In genomic region chr9:132631280-132631679, GRCh38 we compare ENCODE assay signal across 15 cellular contexts. TPM values are rescaled to one million over a fixed set of nuclear protein-coding genes. Genes with fewer than 3 reads are reported as not detected.
A peak's percentile ranks its signal among the peaks of the same experiment; 100 is the strongest.
DNase-seq lines count a peak whose midpoint lies in the region; ATAC-seq, FAIRE-seq and TF ChIP-seq lines count a peak whose summit lies in the region.
"Had no signal": no experiment of that assay in that cellular context is flagged by ENCODE, and none has a peak within 500 bp of the region (broad histone marks: within the 10 kb centered on the region; RNA-seq: fewer than 3 reads in every experiment).

No MANE protein-coding gene starts in this region.

- H3K9ac ChIP-seq in IMR-90 (ENCODE audit: low read depth, low read length): no peak overlapping the region

- H3K4me3 ChIP-seq in AG09309 (ENCODE audit: control insufficient read depth, low read depth, low read length) (no peak overlapping the region), IMR-90 (ENCODE audit: insufficient read depth, low read depth, low read length) (no peak overlapping the region), astrocyte of the cerebellum (ENCODE audit: low read depth, low read length) (no peak overlapping the region), kidney epithelial cell (ENCODE audit: low read depth, low read length) (no peak overlapping the region)
- H3K4me3 ChIP-seq: tibial nerve had no signal

- FAIRE-seq in GM12891 (lab: Jason Lieb, UNC): no peak

- dilution Hi-C loops in IMR-90 (cut with HindIII; ENCODE audit: low sequenced_read_pairs, unreplicated experiment): no loop called here

- H3K9me1 ChIP-seq in IMR-90 (ENCODE audit: insufficient read depth, low read length): peaks cover 10% of the 10 kb centered on the region; the same call in 1 of the 2 replicates

- intact Hi-C loops in IMR-90 (cut with micrococcal nuclease): no loop called here

- DNase-seq in AG09309 (ENCODE audit: low read depth) (peak; percentile 11), IMR-90 (peak; percentile 87), astrocyte of the cerebellum (ENCODE audit: low read depth) (peak; percentile 43), kidney epithelial cell (ENCODE audit: low read depth) (peak; percentile 65), NCI-H526 treated with DMSO at 0.1 percent for 48 hours (lab: John Stamatoyannopoulos, UW) (no peak), GM12891 (ENCODE audit: insufficient read length, low spot score) (no peak), NCI-H748 (lab: John Stamatoyannopoulos, UW; ENCODE audit: unreplicated experiment) (no peak)
- DNase-seq in activated CD4-positive, alpha-beta T cell treated with anti-CD3 and anti-CD28 coated beads for 48 hours: no peak
- DNase-seq: activated T-cell treated with anti-CD3 and anti-CD28 coated beads, Interleukin-2, amount 50 U/mL, for 48 hours; anterior cingulate cortex; naive thymus-derived CD4-positive, alpha-beta T cell; NCI-H1436; NCI-H226; RPMI8226 had no signal

- peaks cover 27% of the 10 kb centered on the region for H3K36me3 ChIP-seq in IMR-90 (ENCODE audit: control insufficient read depth, insufficient read depth, low read length)
- peaks cover 2% of the 10 kb centered on the region for H3K36me3 ChIP-seq in kidney epithelial cell (ENCODE audit: control insufficient read depth, insufficient read depth, low read length)

- in situ Hi-C loops in IMR-90 (cut with MboI; ENCODE audit: low sequenced_read_pairs): no loop called here
- in situ Hi-C loops in astrocyte of the cerebellum (cut with HindIII; ENCODE audit: low sequenced_read_pairs): no loop called here

- peak; percentile 49 for TF ChIP-seq RAD21 in IMR-90 (IDR thresholded peaks at IDR 0.05; ENCODE audit: low read length)

- CTCF ChIA-PET in IMR-90 (lab: Yijun Ruan, JAX): no interaction called here

- POLR2A ChIA-PET in IMR-90 (lab: Charles Lee; ENCODE audit: unreplicated experiment): no interaction called here

- no peak overlapping the region for H3K56ac ChIP-seq in IMR-90 (ENCODE audit: extremely low read depth, insufficient read depth, low read length)

- H2BK5ac ChIP-seq in IMR-90 (ENCODE audit: low read depth, low read length, poor library complexity, severe bottlenecking): no peak overlapping the region

- no peak overlapping the region for H3K18ac ChIP-seq in IMR-90 (ENCODE audit: low read depth, low read length)

- H3K9me3 ChIP-seq in IMR-90 (ENCODE audit: control insufficient read depth, insufficient read depth, low read length): no peaks in the 10 kb centered on the region
- H3K9me3 ChIP-seq: tibial nerve had no signal

- no peak overlapping the region for H3K4ac ChIP-seq in IMR-90 (ENCODE audit: low read depth, low read length)

- peaks cover 23% of the 10 kb centered on the region; the same call in 1 of the 2 replicates for H4K20me1 ChIP-seq in IMR-90 (ENCODE audit: insufficient read depth, low read length)

- ATAC-seq in IMR-90 (ENCODE audit: low read depth): peak; percentile 92
- ATAC-seq: naive thymus-derived CD4-positive, alpha-beta T cell had no signal

- no peak overlapping the region for H4K91ac ChIP-seq in IMR-90 (ENCODE audit: insufficient read depth, low read depth, low read length)

- TF ChIP-seq POLR2A in IMR-90 (IDR thresholded peaks at IDR 0.05; ENCODE audit: low read depth, low read length): no peak
- no peak for TF ChIP-seq POLR2A in GM12891 (IDR thresholded peaks at IDR 0.05; ENCODE audit: low read depth, low read length)

- no peak overlapping the region for H2AFZ ChIP-seq in IMR-90 (replicated peaks; ENCODE audit: low read length, poor library complexity)

- no peak overlapping the region for H2BK15ac ChIP-seq in IMR-90 (ENCODE audit: low read depth, low read length)

- TF ChIP-seq CTCF in AG09309 (IDR thresholded peaks at IDR 0.05; ENCODE audit: control insufficient read depth, insufficient read depth, low read depth, low read length, missing control alignments) (peak; percentile 8), IMR-90 (conservative IDR thresholded peaks at IDR 0.05; ENCODE audit: low read depth, low read length) (no peak; the same call in 1 of the 2 replicates), astrocyte of the cerebellum (IDR thresholded peaks at IDR 0.05; ENCODE audit: low read depth, low read length, missing control alignments) (no peak), kidney epithelial cell (IDR thresholded peaks at IDR 0.05; ENCODE audit: insufficient read depth, low read length, poor library complexity, severe bottlenecking) (no peak)

- no peak overlapping the region for H2BK20ac ChIP-seq in IMR-90 (ENCODE audit: low read depth, low read length)

- H3K4me2 ChIP-seq in IMR-90 (ENCODE audit: low read depth, low read length): no peak overlapping the region

- H3K27me3 ChIP-seq in IMR-90 (ENCODE audit: control insufficient read depth, insufficient read depth, low read length) (no peaks in the 10 kb centered on the region), kidney epithelial cell (ENCODE audit: control insufficient read depth, insufficient read depth, low read length) (no peaks in the 10 kb centered on the region)
- H3K27me3 ChIP-seq: tibial nerve had no signal

- H3K23ac ChIP-seq in IMR-90 (ENCODE audit: low read depth, low read length): no peak overlapping the region

- no peak overlapping the region for H4K5ac ChIP-seq in IMR-90 (ENCODE audit: low read depth, low read length)

- no peak overlapping the region for H2AK5ac ChIP-seq in IMR-90 (ENCODE audit: low read depth, low read length)

- H3K4me1 ChIP-seq in IMR-90 (ENCODE audit: control insufficient read depth, insufficient read depth, low read length): 0 out of 2 replicates have a peak, but pooled peaks cover 3% of the 10 kb centered on the region
- H3K4me1 ChIP-seq: tibial nerve had no signal

- H2AK9ac ChIP-seq in IMR-90 (replicated peaks; ENCODE audit: low read depth, low read length, poor library complexity): no peak overlapping the region

- H3K14ac ChIP-seq in IMR-90 (replicated peaks; ENCODE audit: low read depth, low read length): no peak overlapping the region

- H4K8ac ChIP-seq in IMR-90 (ENCODE audit: low read depth in 2 of 2, low read length in 2 of 2): no peak overlapping the region

- no peak overlapping the region for H2BK120ac ChIP-seq in IMR-90 (ENCODE audit: low read depth, low read length)

- no peaks in the 10 kb centered on the region for H3K79me1 ChIP-seq in IMR-90 (ENCODE audit: low read depth in 1 of 2, low read length in 2 of 2)

- H3K27ac ChIP-seq in IMR-90 (ENCODE audit: insufficient read depth, low read length): no peak overlapping the region
- H3K27ac ChIP-seq: tibial nerve had no signal

- WGBS in IMR-90 (ENCODE audit: extremely low coverage in 2 of 2, insufficient read length in 1 of 2), 2 experiments: no CpG with 5 or more reads among the region's 5 CpGs

- no TSS peak for BruUV-seq in IMR-90 (replicated peaks; lab: Mats Ljungman, UMichigan)

TF ChIP-seq in IMR-90, 13 proteins besides CTCF, POLR2A, EP300 and RAD21 (continues in another document):
- no peak for TF ChIP-seq CHD1 (IDR thresholded peaks at IDR 0.05; ENCODE audit: low read depth, low read length)
- TF ChIP-seq MAFK (IDR thresholded peaks at IDR 0.05; ENCODE audit: low read depth, low read length): no peak
- no peak for TF ChIP-seq RFX5 (IDR thresholded peaks at IDR 0.05; ENCODE audit: low read depth, low read length)
- peak; percentile 33; the same call in 1 of the 2 replicates for TF ChIP-seq CEBPB (IDR thresholded peaks at IDR 0.05; ENCODE audit: low read depth, low read length)
- 0 out of 2 replicates have a peak, but pooled peaks have one; percentile 9 for TF ChIP-seq BHLHE40 (IDR thresholded peaks at IDR 0.05; ENCODE audit: low read depth, low read length)
- no peak for TF ChIP-seq MXI1 (IDR thresholded peaks at IDR 0.05; ENCODE audit: borderline replicate concordance, low read depth, low read length)
- peak; percentile 54; the same call in 1 of the 2 replicates for TF ChIP-seq FOS (IDR thresholded peaks at IDR 0.05; ENCODE audit: low read depth, low read length)
- TF ChIP-seq SMC3 (IDR thresholded peaks at IDR 0.05; ENCODE audit: low read depth, low read length): 0 out of 2 replicates have a peak, but pooled peaks have one; percentile 15
- TF ChIP-seq MAZ (IDR thresholded peaks at IDR 0.05; ENCODE audit: borderline replicate concordance, low read depth, low read length): no peak

TF ChIP-seq in GM12891, 5 proteins besides CTCF, POLR2A, EP300 and RAD21:
- TF ChIP-seq PAX5 (IDR thresholded peaks at IDR 0.05; ENCODE audit: insufficient read depth, low read length, severe bottlenecking): no peak
- TF ChIP-seq TAF1 (IDR thresholded peaks at IDR 0.05; ENCODE audit: low read depth, low read length): no peak
- no peak for TF ChIP-seq SPI1 (IDR thresholded peaks at IDR 0.05; ENCODE audit: low read depth, low read length)
- no peak for TF ChIP-seq POU2F2 (IDR thresholded peaks at IDR 0.05; ENCODE audit: low read depth, low read length)
- TF ChIP-seq POLR2AphosphoS5 (IDR thresholded peaks at IDR 0.05; ENCODE audit: low read depth, low read length): no peak
TF ChIP-seq in GM12891: peak in this region for 0.

RNA-seq across cellular contexts. Expression of gene DDX31, which starts 38.5 kb away (rescaled TPM):
- total RNA-seq in IMR-90 (2012; rRNA removed) (12.5 and 14.0 TPM in 2 replicates), kidney epithelial cell (15.1 and 23.6 TPM in 2 replicates)
- 9.5 and 10.7 TPM in 2 replicates for polyA plus RNA-seq in IMR-90 (2012; rRNA removed)
- 3.5 and 5.1 TPM in 2 replicates for polyA plus RNA-seq in IMR-90 (2012; cell fraction: cytosol; rRNA removed)
- 9.5 and 21.4 TPM in 2 replicates for polyA plus RNA-seq in IMR-90 (2012; cell fraction: nucleus; rRNA removed; ENCODE audit: low replicate concordance)
- 9.9 TPM for polyA plus RNA-seq in GM12891 (2012; ENCODE audit: low read depth, missing spikeins)

RNA-seq across cellular contexts. Expression of gene GTF3C4, which starts 39.0 kb away (rescaled TPM):
- 16.5 and 18.1 TPM in 2 replicates for total RNA-seq in IMR-90 (2012; rRNA removed)
- polyA plus RNA-seq in IMR-90 (2012; rRNA removed): 3.8 and 4.7 TPM in 2 replicates
- 1.5 and 1.7 TPM in 2 replicates for polyA plus RNA-seq in IMR-90 (2012; cell fraction: cytosol; rRNA removed)
- polyA plus RNA-seq in IMR-90 (2012; cell fraction: nucleus; rRNA removed; ENCODE audit: low replicate concordance): 0.98 and 3.3 TPM in 2 replicates
- 17.9 and 21.3 TPM in 2 replicates for total RNA-seq in kidney epithelial cell
- polyA plus RNA-seq in GM12891 (2012; ENCODE audit: low read depth, missing spikeins): 5.7 TPM

RNA-seq across cellular contexts. Expression of gene BARHL1, which starts 48.9 kb away (rescaled TPM):
- not detected in 2 replicates for total RNA-seq in IMR-90 (2012; rRNA removed)
- not detected in 2 replicates for polyA plus RNA-seq in IMR-90 (2012; rRNA removed)
- polyA plus RNA-seq in IMR-90 (2012; cell fraction: cytosol; rRNA removed): not detected in 2 replicates
- not detected in 2 replicates for polyA plus RNA-seq in IMR-90 (2012; cell fraction: nucleus; rRNA removed; ENCODE audit: low replicate concordance)
- total RNA-seq in kidney epithelial cell: not detected in 2 replicates
- polyA plus RNA-seq in GM12891 (2012; ENCODE audit: low read depth, missing spikeins): not detected
- total RNA-seq: naive thymus-derived CD4-positive, alpha-beta T cell; tibial nerve had no signal
- polyA plus RNA-seq: naive thymus-derived CD4-positive, alpha-beta T cell had no signal

Comparison
In these comparisons a context has a peak if more than half of its experiments do, and no peak if none do; other contexts are left out.
1. DNase-seq: peak in AG09309 (single experiment), IMR-90 (single experiment), astrocyte of the cerebellum (single experiment) and kidney epithelial cell (single experiment); none in activated CD4-positive, alpha-beta T cell treated with anti-CD3 and anti-CD28 coated beads for 48 hours (single experiment), NCI-H526 treated with DMSO at 0.1 percent for 48 hours (single experiment), GM12891 (single experiment) and NCI-H748 (single experiment).